8 cellular contexts compared by ENCODE assay signal in genomic region chr16:89562027-89562599, GRCh38. TPM values are rescaled to one million over a fixed set of nuclear protein-coding genes. Genes with fewer than 3 reads are reported as not detected.
DNase-seq lines count a peak whose midpoint lies in the region; ATAC-seq and TF ChIP-seq lines count a peak whose summit lies in the region.

No MANE protein-coding gene starts in this region.

- H3K4me3 ChIP-seq in BJ (ENCODE audit: low read depth, low read length) (peak overlapping the region; percentile 70), lower leg skin (ENCODE audit: low read depth, poor library complexity, severe bottlenecking) (no peak overlapping the region)

- ATAC-seq in GM18520 (IDR thresholded peaks at IDR 0.05; ENCODE audit: unreplicated experiment), result no peak

- CTCF ChIA-PET in BJ (lab: Yijun Ruan, JAX), result no interaction called here

- H3K36me3 Mint-ChIP-seq in IgD-negative memory B cell (peaks cover 10% of the 10 kb centered on the region), brain (peaks cover 31% of the 10 kb centered on the region), mesothelial cell of epicardium (peaks cover 18% of the 10 kb centered on the region)

- H3K27ac Mint-ChIP-seq in IgD-negative memory B cell (peak overlapping the region; percentile 94 to 99 (median 97)), brain (peak overlapping the region; percentile 65 to 96 (median 81)), mesothelial cell of epicardium (peak overlapping the region; percentile 51)

- no peaks in the 10 kb centered on the region for H3K9me3 Mint-ChIP-seq in IgD-negative memory B cell
- no peaks in the 10 kb centered on the region for H3K9me3 Mint-ChIP-seq in brain
- no peaks in the 10 kb centered on the region for H3K9me3 Mint-ChIP-seq in mesothelial cell of epicardium

- POLR2A ChIA-PET in BJ (lab: Charles Lee), result no interaction called here

- intact Hi-C loops in lower leg skin (cut with DNase I; ENCODE audit: low total_unique reads), result no loop called here

- no peak for TF ChIP-seq POLR2A in lower leg skin (IDR thresholded peaks at IDR 0.05)

- DNase-seq in BJ (ENCODE audit: low read depth) (no peak), mesothelial cell of epicardium (ENCODE audit: low spot score in 2 of 2, unreplicated experiment in 2 of 2) (no peak), cerebellar cortex (ENCODE audit: low spot score) (no peak), lower leg skin (ENCODE audit: low spot score in 2 of 2) (no peak), DMS79 (lab: John Stamatoyannopoulos, UW) (no peak)

- H3K27me3 ChIP-seq in BJ (ENCODE audit: control insufficient read depth, insufficient read depth, low read length), result no peaks in the 10 kb centered on the region

- H3K4me3 Mint-ChIP-seq in IgD-negative memory B cell (peak overlapping the region; percentile 95 to 100 (median 97)), brain (peak overlapping the region; percentile 85 to 95 (median 87)), mesothelial cell of epicardium (peak overlapping the region; percentile 93)

- no peaks in the 10 kb centered on the region for H3K27me3 Mint-ChIP-seq in IgD-negative memory B cell
- H3K27me3 Mint-ChIP-seq in brain, result peaks cover 5% of the 10 kb centered on the region
- no peaks in the 10 kb centered on the region for H3K27me3 Mint-ChIP-seq in mesothelial cell of epicardium (ENCODE audit: low read depth)

- H3K4me1 Mint-ChIP-seq in IgD-negative memory B cell (peaks cover 35 to 52% (median 38%) of the 10 kb centered on the region in 3 donors), brain (peaks cover 57% of the 10 kb centered on the region), mesothelial cell of epicardium (peaks cover 44% of the 10 kb centered on the region)

- 63 to 69% methylated on average over 19 of the region's 19 CpGs for WGBS in lower leg skin, 2 donors

- no peak for TF ChIP-seq CTCF in BJ (IDR thresholded peaks at IDR 0.05; ENCODE audit: insufficient read depth, low read depth, low read length)
- no peak for TF ChIP-seq CTCF in brain (conservative IDR thresholded peaks at IDR 0.05)
- TF ChIP-seq CTCF in mesothelial cell of epicardium (IDR thresholded peaks at IDR 0.05; ENCODE audit: unreplicated experiment), result no peak
- no peak for TF ChIP-seq CTCF in lower leg skin (IDR thresholded peaks at IDR 0.05)

- H3K36me3 ChIP-seq in BJ (ENCODE audit: control insufficient read depth, insufficient read depth, low read length), result peaks cover 32% of the 10 kb centered on the region

RNA-seq across cellular contexts. Expression of gene RPL13, which starts 1.6 kb away (rescaled TPM):
- 4,141 and 4,466 TPM in 2 replicates for polyA plus RNA-seq in BJ (2011; rRNA removed)
- polyA minus RNA-seq in BJ (2011; rRNA and poly(A)+ RNA removed), result 726 and 1,138 TPM in 2 replicates
- polyA plus RNA-seq in IgD-negative memory B cell, result 6,684 TPM
- 5,084 TPM for polyA plus RNA-seq in brain (ENCODE audit: insufficient read depth, low read depth, low replicate concordance)
- total RNA-seq in mesothelial cell of epicardium, result 2,065 to 2,192 TPM (median 2,184 TPM) in 3 replicates
- over 10,000 TPM in 2 of 4 donors, 1,000 to 10,000 TPM in 2; 8,523 to 25,229 (median 9,742) TPM for total RNA-seq in lower leg skin

RNA-seq across cellular contexts. Expression of gene CPNE7, which starts 13.4 kb away (rescaled TPM):
- polyA plus RNA-seq in BJ (2011; rRNA removed) (4.2 and 7.1 TPM in 2 replicates), IgD-negative memory B cell (not detected), brain (ENCODE audit: insufficient read depth, low read depth, low replicate concordance) (3.7 TPM)
- polyA minus RNA-seq in BJ (2011; rRNA and poly(A)+ RNA removed), result 2.8 and 3.7 TPM in 2 replicates
- total RNA-seq in mesothelial cell of epicardium (1.2 to 1.7 TPM (median 1.2 TPM) in 3 replicates), lower leg skin (1 to 10 TPM; 1.1 to 3.3 (median 2.5) TPM)

RNA-seq across cellular contexts. Expression of gene DPEP1, which starts 51.3 kb away (rescaled TPM):
- polyA plus RNA-seq in BJ (2011; rRNA removed) (not detected in 2 replicates), IgD-negative memory B cell (not detected), brain (ENCODE audit: insufficient read depth, low read depth, low replicate concordance) (0.59 TPM)
- polyA minus RNA-seq in BJ (2011; rRNA and poly(A)+ RNA removed), result not detected in 2 replicates
- total RNA-seq in mesothelial cell of epicardium (0.36 to 0.47 TPM (median 0.38 TPM) in 3 replicates), lower leg skin (1 to 10 TPM in 2 of 4 donors, not detected in 2; 1.7 to 3.7 TPM)

RNA-seq across cellular contexts. Expression of gene SPG7, which starts 53.9 kb away (rescaled TPM):
- polyA plus RNA-seq in BJ (2011; rRNA removed) (36.3 and 45.0 TPM in 2 replicates), IgD-negative memory B cell (47.0 TPM), brain (ENCODE audit: insufficient read depth, low read depth, low replicate concordance) (54.6 TPM)
- 30.9 and 32.4 TPM in 2 replicates for polyA minus RNA-seq in BJ (2011; rRNA and poly(A)+ RNA removed)
- total RNA-seq in mesothelial cell of epicardium (186 to 199 TPM (median 187 TPM) in 3 replicates), lower leg skin (100 to 1,000 TPM in 1 of 4 donors, 10 to 100 TPM in 3; 79.0 to 156 (median 92.3) TPM)
